In genomic region chr1:210232524-210233215, GRCh38 we compare ENCODE assay signal across 9 cellular contexts. TPM values are rescaled to one million over a fixed set of nuclear protein-coding genes. Genes with fewer than 3 reads are reported as not detected.
A peak's percentile ranks its signal among the peaks of the same experiment; 100 is the strongest.
DNase-seq lines count a peak whose midpoint lies in the region; ATAC-seq, FAIRE-seq and TF ChIP-seq lines count a peak whose summit lies in the region.
"Had no signal": no experiment of that assay in that cellular context is flagged by ENCODE, and none has a peak within 500 bp of the region (broad histone marks: within the 10 kb centered on the region; RNA-seq: fewer than 3 reads in every experiment).

Gene SERTAD4, plus strand, starts transcription at chr1:210232796. Its CDS starts 5,165 bp downstream, at chr1:210237961.

- FAIRE-seq in GM19239 (lab: Jason Lieb, UNC) = no peak
- FAIRE-seq: islet of Langerhans had no signal

- H3K27me3 ChIP-seq in HUES64 (ENCODE audit: insufficient read depth, low read length) = peaks cover 61% of the 10 kb centered on the region

- H3K4me3 Mint-ChIP-seq in CD14-positive monocyte = peak within 1 kb of the TSS; percentile 28 to 88
- peak within 1 kb of the TSS; percentile 78 for H3K4me3 Mint-ChIP-seq in natural killer cell treated with Interleukin-12 subunit alpha and Interleukin-12 subunit beta and Interleukin-15 and Interleukin-18, amount 100 ng/mL, for 72 hours

- peak within 1 kb of the TSS; percentile 31; the same call in 1 of the 2 replicates for H3K27ac ChIP-seq in HUES64 (ENCODE audit: low read depth, low read length)
- peak within 1 kb of the TSS; percentile 77 for H3K27ac ChIP-seq in VCaP

- peaks cover 3% of the 10 kb centered on the region for H3K4me1 Mint-ChIP-seq in CD14-positive monocyte
- H3K4me1 Mint-ChIP-seq in natural killer cell treated with Interleukin-12 subunit alpha and Interleukin-12 subunit beta and Interleukin-15 and Interleukin-18, amount 100 ng/mL, for 72 hours (ENCODE audit: low read depth in 2 of 2) = peaks cover 0 to 7% of the 10 kb centered on the region in 2 donors

- H3K9ac ChIP-seq in HUES64 (ENCODE audit: low read depth, low read length) = peak within 1 kb of the TSS; percentile 70

- H3K36me3 Mint-ChIP-seq in CD14-positive monocyte = peaks cover 0 to 1% of the 10 kb centered on the region in 2 donors
- H3K36me3 Mint-ChIP-seq in natural killer cell treated with Interleukin-12 subunit alpha and Interleukin-12 subunit beta and Interleukin-15 and Interleukin-18, amount 100 ng/mL, for 72 hours = no peaks in the 10 kb centered on the region

- peaks cover 32% of the 10 kb centered on the region for H3K4me1 ChIP-seq in HUES64 (ENCODE audit: insufficient read depth, low read length)

- peak; percentile 32 to 49 for ATAC-seq in natural killer cell treated with Interleukin-12 subunit alpha and Interleukin-12 subunit beta and Interleukin-15 and Interleukin-18, amount 100 ng/mL, for 72 hours

- TF ChIP-seq CTCF in CD14-positive monocyte (IDR thresholded peaks at IDR 0.05) (no peak), VCaP (conservative IDR thresholded peaks at IDR 0.05) (no peak), fibroblast of villous mesenchyme (IDR thresholded peaks at IDR 0.05; ENCODE audit: insufficient read depth, low read depth, low read length) (no peak)

- peaks cover 47 to 77% (median 49%) of the 10 kb centered on the region in 3 donors for H3K27me3 Mint-ChIP-seq in CD14-positive monocyte (ENCODE audit: low read depth in 3 of 3)
- peaks cover 27 to 51% of the 10 kb centered on the region in 2 donors for H3K27me3 Mint-ChIP-seq in natural killer cell treated with Interleukin-12 subunit alpha and Interleukin-12 subunit beta and Interleukin-15 and Interleukin-18, amount 100 ng/mL, for 72 hours

- no peak for DNase-seq in CD14-positive monocyte (ENCODE audit: low spot score)
- DNase-seq in fibroblast of villous mesenchyme (ENCODE audit: low read depth) = peak; percentile 31
- DNase-seq in natural killer cell treated with Interleukin-12 subunit alpha and Interleukin-12 subunit beta and Interleukin-15 and Interleukin-18, amount 100 ng/mL, for 72 hours (ENCODE audit: low spot score) = no peak
- no peak for DNase-seq in GM19239 (ENCODE audit: insufficient read length, low spot score)
- DNase-seq in HCEC 1CT = no peak
- DNase-seq in effector CD8-positive, alpha-beta T cell (lab: John Stamatoyannopoulos, UW) = no peak

- H3K9me3 ChIP-seq in HUES64 (ENCODE audit: insufficient read depth, low read depth, low read length) = no peaks in the 10 kb centered on the region

- no peak within 1 kb of the TSS for H3K27ac Mint-ChIP-seq in CD14-positive monocyte
- no peak within 1 kb of the TSS for H3K27ac Mint-ChIP-seq in natural killer cell treated with Interleukin-12 subunit alpha and Interleukin-12 subunit beta and Interleukin-15 and Interleukin-18, amount 100 ng/mL, for 72 hours

- WGBS in HUES64 = under 1% methylated on average over 78 of the region's 79 CpGs

- H3K4me3 ChIP-seq in HUES64 (ENCODE audit: low read length) = peak within 1 kb of the TSS; percentile 75
- peak within 1 kb of the TSS; percentile 66 for H3K4me3 ChIP-seq in fibroblast of villous mesenchyme (ENCODE audit: low read depth, low read length)

- peaks cover 0 to 11% (median 3%) of the 10 kb centered on the region in 7 donors for H3K9me3 Mint-ChIP-seq in CD14-positive monocyte
- H3K9me3 Mint-ChIP-seq in natural killer cell treated with Interleukin-12 subunit alpha and Interleukin-12 subunit beta and Interleukin-15 and Interleukin-18, amount 100 ng/mL, for 72 hours = no peaks in the 10 kb centered on the region

- intact Hi-C loops in CD14-positive monocyte (cut with micrococcal nuclease) = no loop called here

- no peaks in the 10 kb centered on the region for H3K36me3 ChIP-seq in HUES64 (ENCODE audit: insufficient read depth, low read length)

RNA-seq across cellular contexts. Expression of gene SERTAD4, which starts in this region (rescaled TPM):
- polyA plus RNA-seq in CD14-positive monocyte = not detected
- 4.7 TPM for polyA plus RNA-seq in HUES64 (2013, experiment 1 of 2)
- polyA plus RNA-seq in HUES64 (2013, experiment 2 of 2) = 4.8 TPM
- total RNA-seq in fibroblast of villous mesenchyme = 10.6 and 31.1 TPM in 2 replicates
- total RNA-seq in natural killer cell treated with Interleukin-12 subunit alpha and Interleukin-12 subunit beta and Interleukin-15 and Interleukin-18, amount 100 ng/mL, for 72 hours = not detected

Comparison
In these comparisons a context has a peak if more than half of its experiments do, and no peak if none do; other contexts are left out.
1. RNA of gene SERTAD4 (total RNA-seq): 10.6 to 31.1 TPM in fibroblast of villous mesenchyme; not detected in natural killer cell treated with Interleukin-12 subunit alpha and Interleukin-12 subunit beta and Interleukin-15 and Interleukin-18, amount 100 ng/mL, for 72 hours; every median in the first group is over 10 times any median in the second.
2. Peak in ATAC-seq in natural killer cell treated with Interleukin-12 subunit alpha and Interleukin-12 subunit beta and Interleukin-15 and Interleukin-18, amount 100 ng/mL, for 72 hours; RNA of the gene not detected or under 1 TPM.